2 cellular contexts compared by ENCODE assay signal in the genomic region with DNA sequence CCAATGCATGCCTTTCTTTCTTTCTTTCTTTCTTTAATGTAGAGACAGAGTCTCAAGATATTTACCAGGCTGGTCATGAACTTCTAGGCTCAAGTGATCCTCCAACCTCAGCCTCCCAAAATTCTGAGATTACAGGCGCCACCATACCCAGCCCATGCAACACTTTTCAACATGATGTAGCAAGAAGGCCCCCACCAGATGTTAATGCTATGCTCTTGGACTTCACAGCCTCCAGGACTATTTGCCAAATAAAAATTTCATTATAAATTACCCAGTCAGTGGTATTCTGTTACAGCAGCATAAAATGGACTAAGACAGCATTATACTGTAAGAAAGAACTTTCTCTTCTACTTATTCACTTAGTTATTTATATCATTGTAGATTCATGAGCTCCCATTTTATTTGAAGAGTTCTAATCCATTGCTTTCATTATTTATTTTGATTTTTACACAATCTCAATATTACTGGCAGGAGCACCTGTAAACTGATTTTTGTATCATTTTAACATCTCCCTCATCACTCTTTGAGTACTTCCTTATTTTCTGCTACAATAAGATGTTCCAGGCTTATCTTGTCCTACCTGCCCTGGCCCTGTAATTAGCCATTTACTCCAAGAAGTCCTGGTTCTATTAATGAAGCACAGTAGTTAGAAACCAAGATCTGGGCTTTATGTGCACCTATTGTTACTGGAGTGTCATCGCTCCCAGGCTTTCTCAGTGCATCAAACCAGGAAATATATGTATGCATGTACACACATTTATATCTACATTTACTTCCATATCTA.
A peak's percentile ranks its signal among the peaks of the same experiment; 100 is the strongest.
TF ChIP-seq lines count a peak whose summit lies in the region.

No MANE protein-coding gene starts in this region.

TF ChIP-seq in HepG2, 621 proteins besides CTCF, POLR2A, EP300 and RAD21:
- peak; percentile 78; the same call in 1 of the 2 replicates for TF ChIP-seq ZNF564 (CRISPR knock-in tag; IDR thresholded peaks at IDR 0.05)
- TF ChIP-seq CCDC6 (CRISPR knock-in tag; IDR thresholded peaks at IDR 0.05), result no peak
- no peak for TF ChIP-seq BCLAF1 (IDR thresholded peaks at IDR 0.05)
- TF ChIP-seq ZNF441 (CRISPR knock-in tag; IDR thresholded peaks at IDR 0.05; ENCODE audit: borderline replicate concordance), result no peak

TF ChIP-seq in K562, 482 proteins besides CTCF, POLR2A, EP300 and RAD21 (continues in another document):
- no peak for TF ChIP-seq FOXP1 (CRISPR knock-in tag; IDR thresholded peaks at IDR 0.05)
- no peak for TF ChIP-seq ZNF717 (CRISPR knock-in tag; IDR thresholded peaks at IDR 0.05)
- TF ChIP-seq ZNF263 (CRISPR knock-in tag; IDR thresholded peaks at IDR 0.05; ENCODE audit: borderline replicate concordance), result no peak
- no peak for TF ChIP-seq NFRKB (IDR thresholded peaks at IDR 0.05; ENCODE audit: low read depth)
- TF ChIP-seq PHB2 (IDR thresholded peaks at IDR 0.05; ENCODE audit: low read depth), result no peak
- no peak for TF ChIP-seq ZFP30 (CRISPR knock-in tag; IDR thresholded peaks at IDR 0.05; ENCODE audit: borderline replicate concordance)
- TF ChIP-seq SMARCC2 (IDR thresholded peaks at IDR 0.05; ENCODE audit: low read depth), result no peak
- 0 out of 2 replicates have a peak, but pooled peaks have one; percentile 52 for TF ChIP-seq CTBP1 (IDR thresholded peaks at IDR 0.05; ENCODE audit: borderline replicate concordance)
- TF ChIP-seq KLF1 (tag; IDR thresholded peaks at IDR 0.05), result no peak
- TF ChIP-seq, protein P1, sequence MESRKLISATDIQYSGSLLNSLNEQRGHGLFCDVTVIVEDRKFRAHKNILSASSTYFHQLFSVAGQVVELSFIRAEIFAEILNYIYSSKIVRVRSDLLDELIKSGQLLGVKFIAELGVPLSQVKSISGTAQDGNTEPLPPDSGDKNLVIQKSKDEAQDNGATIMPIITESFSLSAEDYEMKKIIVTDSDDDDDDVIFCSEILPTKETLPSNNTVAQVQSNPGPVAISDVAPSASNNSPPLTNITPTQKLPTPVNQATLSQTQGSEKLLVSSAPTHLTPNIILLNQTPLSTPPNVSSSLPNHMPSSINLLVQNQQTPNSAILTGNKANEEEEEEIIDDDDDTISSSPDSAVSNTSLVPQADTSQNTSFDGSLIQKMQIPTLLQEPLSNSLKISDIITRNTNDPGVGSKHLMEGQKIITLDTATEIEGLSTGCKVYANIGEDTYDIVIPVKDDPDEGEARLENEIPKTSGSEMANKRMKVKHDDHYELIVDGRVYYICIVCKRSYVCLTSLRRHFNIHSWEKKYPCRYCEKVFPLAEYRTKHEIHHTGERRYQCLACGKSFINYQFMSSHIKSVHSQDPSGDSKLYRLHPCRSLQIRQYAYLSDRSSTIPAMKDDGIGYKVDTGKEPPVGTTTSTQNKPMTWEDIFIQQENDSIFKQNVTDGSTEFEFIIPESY (CRISPR knock-in tag; IDR thresholded peaks at IDR 0.05), result no peak
- TF ChIP-seq CBFA2T3 (IDR thresholded peaks at IDR 0.05), result peak; percentile 21; the same call in 1 of the 2 replicates
- no peak for TF ChIP-seq SMARCA4 (IDR thresholded peaks at IDR 0.05)
- TF ChIP-seq ZNF324 (CRISPR knock-in tag; IDR thresholded peaks at IDR 0.05), result no peak
- TF ChIP-seq RB1 (IDR thresholded peaks at IDR 0.05; ENCODE audit: low read depth), result no peak
- TF ChIP-seq ZNF354B (CRISPR knock-in tag; IDR thresholded peaks at IDR 0.05), result no peak
- TF ChIP-seq ZNF3 (CRISPR knock-in tag; IDR thresholded peaks at IDR 0.05), result no peak
- TF ChIP-seq PTTG1 (tag; IDR thresholded peaks at IDR 0.05; ENCODE audit: low read depth), result no peak
- TF ChIP-seq SOX6 (IDR thresholded peaks at IDR 0.05), result peak; percentile 63; the same call in 1 of the 2 replicates
- TF ChIP-seq GABPA (tag; conservative IDR thresholded peaks at IDR 0.05; ENCODE audit: low read depth), result no peak
- no peak for TF ChIP-seq NFIX (CRISPR knock-in tag; IDR thresholded peaks at IDR 0.05; ENCODE audit: low read depth)
- TF ChIP-seq ZNF384 (IDR thresholded peaks at IDR 0.05; ENCODE audit: low read depth, low read length), result no peak
- TF ChIP-seq SIX5 (IDR thresholded peaks at IDR 0.05; ENCODE audit: borderline replicate concordance in 1 of 2, insufficient read depth in 1 of 2, low read depth in 1 of 2, low read length in 2 of 2), result no peak
- no peak for TF ChIP-seq CBX2 (IDR thresholded peaks at IDR 0.05; ENCODE audit: insufficient read depth, low read length, poor library complexity, severe bottlenecking)
- no peak for TF ChIP-seq HDAC1 (IDR thresholded peaks at IDR 0.05)
- TF ChIP-seq ZNF407 (IDR thresholded peaks at IDR 0.05; ENCODE audit: low read depth), result no peak
- TF ChIP-seq, protein P2, sequence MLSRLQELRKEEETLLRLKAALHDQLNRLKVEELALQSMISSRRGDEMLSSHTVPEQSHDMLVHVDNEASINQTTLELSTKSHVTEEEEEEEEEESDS (CRISPR knock-in tag; IDR thresholded peaks at IDR 0.05), result no peak
- no peak for TF ChIP-seq KLF16 (IDR thresholded peaks at IDR 0.05)
- no peak for TF ChIP-seq MAFK (IDR thresholded peaks at IDR 0.05; ENCODE audit: low read length)
- TF ChIP-seq FIP1L1 (IDR thresholded peaks at IDR 0.05; ENCODE audit: low read depth, low read length, poor library complexity, severe bottlenecking), result no peak
- no peak for TF ChIP-seq FOS (IDR thresholded peaks at IDR 0.05; ENCODE audit: extremely low read depth, insufficient read length)
- no peak for TF ChIP-seq SP1 (CRISPR knock-in tag; IDR thresholded peaks at IDR 0.05)
- TF ChIP-seq TRIM28 (IDR thresholded peaks at IDR 0.05), result peak; percentile 75
- TF ChIP-seq ZNF766 (CRISPR knock-in tag; conservative IDR thresholded peaks at IDR 0.05), result no peak
- no peak for TF ChIP-seq PHF8 (IDR thresholded peaks at IDR 0.05; ENCODE audit: borderline replicate concordance, low read length)
- no peak for TF ChIP-seq GABPB1 (CRISPR knock-in tag; IDR thresholded peaks at IDR 0.05)
- no peak for TF ChIP-seq DLX4 (CRISPR knock-in tag; IDR thresholded peaks at IDR 0.05)
- TF ChIP-seq CBX3 (IDR thresholded peaks at IDR 0.05; ENCODE audit: borderline replicate concordance in 1 of 2, low read length in 2 of 2), result peak in 1 of 2 experiments; percentile 93; a peak in 2 of 3 replicates
- TF ChIP-seq RBM25 (IDR thresholded peaks at IDR 0.05; ENCODE audit: low read depth, low read length, severe bottlenecking), result peak; percentile 22
- no peak for TF ChIP-seq RBM14 (IDR thresholded peaks at IDR 0.05; ENCODE audit: borderline replicate concordance, insufficient read depth, low read depth, low read length)
- TF ChIP-seq, protein P3, sequence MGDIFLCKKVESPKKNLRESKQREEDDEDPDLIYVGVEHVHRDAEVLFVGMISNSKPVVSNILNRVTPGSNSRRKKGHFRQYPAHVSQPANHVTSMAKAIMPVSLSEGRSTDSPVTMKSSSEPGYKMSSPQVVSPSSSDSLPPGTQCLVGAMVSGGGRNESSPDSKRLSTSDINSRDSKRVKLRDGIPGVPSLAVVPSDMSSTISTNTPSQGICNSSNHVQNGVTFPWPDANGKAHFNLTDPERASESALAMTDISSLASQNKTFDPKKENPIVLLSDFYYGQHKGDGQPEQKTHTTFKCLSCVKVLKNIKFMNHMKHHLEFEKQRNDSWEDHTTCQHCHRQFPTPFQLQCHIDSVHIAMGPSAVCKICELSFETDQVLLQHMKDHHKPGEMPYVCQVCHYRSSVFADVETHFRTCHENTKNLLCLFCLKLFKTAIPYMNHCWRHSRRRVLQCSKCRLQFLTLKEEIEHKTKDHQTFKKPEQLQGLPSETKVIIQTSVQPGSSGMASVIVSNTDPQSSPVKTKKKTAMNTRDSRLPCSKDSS (IDR thresholded peaks at IDR 0.05; ENCODE audit: low read depth, partially characterized antibody), result no peak
- no peak for TF ChIP-seq ZNF507 (tag; conservative IDR thresholded peaks at IDR 0.05)
- 0 out of 2 replicates have a peak, but pooled peaks have one; percentile 67 for TF ChIP-seq CBX5 (IDR thresholded peaks at IDR 0.05; ENCODE audit: borderline replicate concordance, low read depth)
- no peak for TF ChIP-seq GATA2 (CRISPR knock-in tag; IDR thresholded peaks at IDR 0.05)
- TF ChIP-seq ELF1 (tag; IDR thresholded peaks at IDR 0.05), result no peak
- no peak for TF ChIP-seq MYBL2 (IDR thresholded peaks at IDR 0.05; ENCODE audit: low read depth)
- no peak for TF ChIP-seq MYBL2 (CRISPR knock-in tag; IDR thresholded peaks at IDR 0.05; ENCODE audit: borderline replicate concordance)
- TF ChIP-seq GATAD2A (IDR thresholded peaks at IDR 0.05), result no peak
- no peak for TF ChIP-seq CBFA2T2 (conservative IDR thresholded peaks at IDR 0.05)
- TF ChIP-seq, protein P4, sequence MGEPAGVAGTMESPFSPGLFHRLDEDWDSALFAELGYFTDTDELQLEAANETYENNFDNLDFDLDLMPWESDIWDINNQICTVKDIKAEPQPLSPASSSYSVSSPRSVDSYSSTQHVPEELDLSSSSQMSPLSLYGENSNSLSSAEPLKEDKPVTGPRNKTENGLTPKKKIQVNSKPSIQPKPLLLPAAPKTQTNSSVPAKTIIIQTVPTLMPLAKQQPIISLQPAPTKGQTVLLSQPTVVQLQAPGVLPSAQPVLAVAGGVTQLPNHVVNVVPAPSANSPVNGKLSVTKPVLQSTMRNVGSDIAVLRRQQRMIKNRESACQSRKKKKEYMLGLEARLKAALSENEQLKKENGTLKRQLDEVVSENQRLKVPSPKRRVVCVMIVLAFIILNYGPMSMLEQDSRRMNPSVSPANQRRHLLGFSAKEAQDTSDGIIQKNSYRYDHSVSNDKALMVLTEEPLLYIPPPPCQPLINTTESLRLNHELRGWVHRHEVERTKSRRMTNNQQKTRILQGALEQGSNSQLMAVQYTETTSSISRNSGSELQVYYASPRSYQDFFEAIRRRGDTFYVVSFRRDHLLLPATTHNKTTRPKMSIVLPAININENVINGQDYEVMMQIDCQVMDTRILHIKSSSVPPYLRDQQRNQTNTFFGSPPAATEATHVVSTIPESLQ (CRISPR knock-in tag; IDR thresholded peaks at IDR 0.05), result no peak
- TF ChIP-seq, protein P5, sequence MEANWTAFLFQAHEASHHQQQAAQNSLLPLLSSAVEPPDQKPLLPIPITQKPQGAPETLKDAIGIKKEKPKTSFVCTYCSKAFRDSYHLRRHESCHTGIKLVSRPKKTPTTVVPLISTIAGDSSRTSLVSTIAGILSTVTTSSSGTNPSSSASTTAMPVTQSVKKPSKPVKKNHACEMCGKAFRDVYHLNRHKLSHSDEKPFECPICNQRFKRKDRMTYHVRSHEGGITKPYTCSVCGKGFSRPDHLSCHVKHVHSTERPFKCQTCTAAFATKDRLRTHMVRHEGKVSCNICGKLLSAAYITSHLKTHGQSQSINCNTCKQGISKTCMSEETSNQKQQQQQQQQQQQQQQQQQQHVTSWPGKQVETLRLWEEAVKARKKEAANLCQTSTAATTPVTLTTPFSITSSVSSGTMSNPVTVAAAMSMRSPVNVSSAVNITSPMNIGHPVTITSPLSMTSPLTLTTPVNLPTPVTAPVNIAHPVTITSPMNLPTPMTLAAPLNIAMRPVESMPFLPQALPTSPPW (CRISPR knock-in tag; IDR thresholded peaks at IDR 0.05), result no peak
